In the genomic region with DNA sequence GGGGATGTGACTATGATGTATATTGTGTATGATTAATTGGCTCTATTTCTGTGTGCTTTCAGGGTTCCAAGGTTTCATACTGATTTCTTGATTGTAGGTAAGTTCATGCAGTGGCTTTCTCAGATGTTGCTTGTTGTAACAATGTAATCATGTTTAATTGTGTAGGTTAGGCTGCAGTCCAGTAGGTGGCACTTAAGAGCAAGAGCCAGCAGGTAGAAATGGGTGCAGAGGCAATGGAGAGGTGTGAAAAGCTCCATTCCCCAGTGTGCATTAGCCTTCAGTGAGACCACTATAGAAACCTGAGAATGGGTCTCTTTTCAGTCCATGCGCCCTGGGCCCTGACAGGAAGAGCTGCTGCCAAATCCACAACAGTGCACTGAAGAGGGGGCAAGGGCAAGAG, we compare ENCODE assay signal across 11 cellular contexts. TPM values are rescaled to one million over a fixed set of nuclear protein-coding genes. Genes with fewer than 3 reads are reported as not detected.
DNase-seq lines count a peak whose midpoint lies in the region; ATAC-seq and TF ChIP-seq lines count a peak whose summit lies in the region.
"Had no signal": no experiment of that assay in that cellular context is flagged by ENCODE, and none has a peak within 500 bp of the region (broad histone marks: within the 10 kb centered on the region; RNA-seq: fewer than 3 reads in every experiment).

No MANE protein-coding gene starts in this region.

- H3K79me1 ChIP-seq in mesendoderm (ENCODE audit: low read length): no peaks in the 10 kb centered on the region

- no peaks in the 10 kb centered on the region for H3K36me3 ChIP-seq in mesendoderm (ENCODE audit: control insufficient read depth, insufficient read depth, low read length)

- CTCF ChIA-PET in RWPE1 (lab: Yijun Ruan, JAX): interaction anchor here (0.7 kb wide), 1 partner anchor 1638 kb away, joined by 3 read pairs; no protein-coding TSS in a partner anchor

- no peak overlapping the region for H4K8ac ChIP-seq in mesendoderm (ENCODE audit: low read depth, low read length)

- no peak overlapping the region for H2BK5ac ChIP-seq in mesendoderm (ENCODE audit: low read length)

- DNase-seq in NCI-H2081 (lab: John Stamatoyannopoulos, UW) (peak; percentile 11), NCI-H2081 treated with DMSO at 0.1 percent for 48 hours (lab: John Stamatoyannopoulos, UW) (no peak), SK-MEL-5 (ENCODE audit: low read depth, low spot score) (peak; percentile 22), mesendoderm (peak; percentile 28), RWPE1 (ENCODE audit: low spot score) (no peak), coronary artery (ENCODE audit: low spot score) (no peak)
- DNase-seq: activated naive CD8-positive, alpha-beta T cell treated with anti-CD3 and anti-CD28 coated beads, Interleukin-2, amount 10 ng/mL, durations not matched to agents 7 days and 5 days; cortex of kidney had no signal

- no peak overlapping the region for H3K56ac ChIP-seq in mesendoderm (ENCODE audit: low read length)

- H2AK5ac ChIP-seq in mesendoderm (ENCODE audit: low read length): no peak overlapping the region

- H3K4me1 ChIP-seq in mesendoderm (ENCODE audit: control insufficient read depth, low read depth, low read length): no peaks in the 10 kb centered on the region

- no peak overlapping the region for H3K4me3 ChIP-seq in mesendoderm (ENCODE audit: low read length)
- no peak overlapping the region for H3K4me3 ChIP-seq in coronary artery

- no CpG with 5 or more reads among the region's 1 CpG for WGBS in mesendoderm (ENCODE audit: extremely low coverage, insufficient coverage, low lambda C conversion rate)

- H3K27me3 ChIP-seq in mesendoderm (ENCODE audit: insufficient read depth, low read length, poor library complexity): no peaks in the 10 kb centered on the region

- no peak overlapping the region for H3K4ac ChIP-seq in mesendoderm (ENCODE audit: low read depth, low read length)

- no peak overlapping the region for H4K5ac ChIP-seq in mesendoderm (ENCODE audit: low read length)

- no peak overlapping the region for H3K4me2 ChIP-seq in mesendoderm (ENCODE audit: low read length)

- in situ Hi-C loops in SK-MEL-5 (cut with HindIII; ENCODE audit: low pct_unique_long_range_greater_than_20kb, low sequenced_read_pairs): no loop called here

- no peak for TF ChIP-seq CTCF in RWPE1 (conservative IDR thresholded peaks at IDR 0.05; ENCODE audit: low read depth)
- no peak for TF ChIP-seq CTCF in coronary artery (IDR thresholded peaks at IDR 0.05)

- POLR2A ChIA-PET in RWPE1 (lab: Yijun Ruan, JAX; ENCODE audit: low non-redundant PET): no interaction called here

- no peak overlapping the region for H3K18ac ChIP-seq in mesendoderm (ENCODE audit: low read length)

- peak; percentile 60 for ATAC-seq in HG03432 (IDR thresholded peaks at IDR 0.05; ENCODE audit: unreplicated experiment)
- ATAC-seq in GM21526 (IDR thresholded peaks at IDR 0.05; ENCODE audit: low FRiP score, unreplicated experiment): no peak

- H2BK120ac ChIP-seq in mesendoderm (ENCODE audit: low read depth, low read length): no peak overlapping the region

- H3K9ac ChIP-seq in mesendoderm (ENCODE audit: low read length): no peak overlapping the region

- no peak overlapping the region for H3K23ac ChIP-seq in mesendoderm (ENCODE audit: low read length)

- no peak overlapping the region for H3K27ac ChIP-seq in mesendoderm (ENCODE audit: low read depth, low read length)
- H3K27ac ChIP-seq in RWPE1: no peak overlapping the region
- H3K27ac ChIP-seq in coronary artery: no peak overlapping the region

- no peaks in the 10 kb centered on the region for H3K79me2 ChIP-seq in mesendoderm (ENCODE audit: control insufficient read depth, insufficient read depth, low read length)

- no peak overlapping the region for H2BK15ac ChIP-seq in mesendoderm (replicated peaks; ENCODE audit: low read depth)

RNA-seq across cellular contexts. Expression of gene DCAF12L2, which starts 28.2 kb away (rescaled TPM):
- total RNA-seq in SK-MEL-5 (2014; rRNA removed; shearing (Covaris generic)): 0.13 and 0.48 TPM in 2 replicates
- polyA plus RNA-seq in SK-MEL-5 (2015; cell fraction: cytosol; rRNA removed): 0.27 and 0.63 TPM in 2 replicates
- 0.23 and 0.35 TPM in 2 replicates for polyA plus RNA-seq in SK-MEL-5 (2015; cell fraction: nucleus; rRNA removed)
- polyA plus RNA-seq in mesendoderm (2013, experiment 1 of 2): 0.91 TPM
- polyA plus RNA-seq in mesendoderm (2013, experiment 2 of 2): 0.94 TPM
- total RNA-seq: activated naive CD8-positive, alpha-beta T cell treated with anti-CD3 and anti-CD28 coated beads, Interleukin-2, amount 10 ng/mL, durations not matched to agents 7 days and 5 days; G401 had no signal

Comparison
In these comparisons a context has a peak if more than half of its experiments do, and no peak if none do; other contexts are left out.
1. DNase-seq: peak in NCI-H2081 (2 of 2), SK-MEL-5 (single experiment) and mesendoderm (single experiment); none in NCI-H2081 treated with DMSO at 0.1 percent for 48 hours (single experiment), RWPE1 (single experiment) and coronary artery (single experiment).